ENCODE assay signal across 21 cellular contexts in the genomic region with DNA sequence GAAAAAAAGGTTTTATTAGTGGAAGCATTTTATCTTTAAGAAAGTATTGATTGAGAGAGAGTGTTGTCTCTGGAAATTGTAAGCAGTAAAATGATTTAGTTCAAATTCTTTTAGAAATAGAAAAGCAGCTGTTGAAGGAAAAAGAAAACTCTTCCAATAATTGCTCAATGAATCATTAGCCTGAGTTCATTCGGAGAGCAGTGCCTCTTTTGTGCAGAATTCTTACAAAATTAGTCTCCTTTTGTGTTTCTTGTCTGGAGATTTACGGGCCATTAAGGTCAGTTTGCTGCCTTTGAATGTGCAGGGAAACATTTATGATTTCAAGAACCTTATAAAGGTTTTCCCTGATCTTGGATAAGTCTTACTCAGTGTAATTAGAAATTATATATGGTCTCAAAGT. TPM values are rescaled to one million over a fixed set of nuclear protein-coding genes. Genes with fewer than 3 reads are reported as not detected.
DNase-seq lines count a peak whose midpoint lies in the region; TF ChIP-seq lines count a peak whose summit lies in the region.
"Had no signal": no experiment of that assay in that cellular context is flagged by ENCODE, and none has a peak within 500 bp of the region (broad histone marks: within the 10 kb centered on the region; RNA-seq: fewer than 3 reads in every experiment).

No MANE protein-coding gene starts in this region.

- H3K9me3 Mint-ChIP-seq in nephron = no peaks in the 10 kb centered on the region
- H3K9me3 Mint-ChIP-seq: dendritic cell treated with granulocyte-macrophage colony-stimulating factor and Interleukin-4, amounts not matched to agents 40 ng/mL and 50 ng/mL, for 4 days; stimulated activated memory B cell treated with anti-CD40 and anti-IgM and Interleukin-4, amounts not matched to agents 10 μg/mL and 1 μg/mL and 100 μg/mL, for 72 hours had no signal

- DNase-seq in AG10803 (ENCODE audit: low read depth) = peak; percentile 51
- peak; percentile 86 for DNase-seq in LHCN-M2 (ENCODE audit: low read depth)
- peak; percentile 78 for DNase-seq in astrocyte of the spinal cord (ENCODE audit: low read depth, low spot score)
- no peak for DNase-seq in HPDE6-E6E7 (ENCODE audit: extremely low spot score)
- no peak for DNase-seq in activated CD4-positive, alpha-beta T cell treated with anti-CD3 and anti-CD28 coated beads for 4 hours
- no peak for DNase-seq in NCI-H345 (lab: John Stamatoyannopoulos, UW)
- DNase-seq in posterior cingulate gyrus = no peak
- DNase-seq: activated CD8-positive, alpha-beta memory T cell treated with anti-CD3 and anti-CD28 coated beads, Interleukin-2, amount 10 ng/mL, durations not matched to agents 7 days and 5 days; AML-193; COR-L47; NCI-H187 treated with DMSO at 0.1 percent for 48 hours; NCI-H526; occipital lobe; right cardiac atrium; SW 1271; thyroid gland had no signal

- H3K27me3 Mint-ChIP-seq in nephron (ENCODE audit: low read depth) = no peaks in the 10 kb centered on the region
- H3K27me3 Mint-ChIP-seq: activated naive CD8-positive, alpha-beta T cell; dendritic cell treated with granulocyte-macrophage colony-stimulating factor and Interleukin-4, amounts not matched to agents 40 ng/mL and 50 ng/mL, for 4 days; stimulated activated memory B cell treated with anti-CD40 and anti-IgM and Interleukin-4, amounts not matched to agents 10 μg/mL and 1 μg/mL and 100 μg/mL, for 72 hours had no signal

- in situ Hi-C loops in astrocyte of the spinal cord (cut with HindIII; ENCODE audit: low sequenced_read_pairs) = no loop called here

- no peak overlapping the region for H3K4me3 Mint-ChIP-seq in nephron
- H3K4me3 Mint-ChIP-seq: activated CD8-positive, alpha-beta memory T cell treated with anti-CD3 and anti-CD28 coated beads, Interleukin-2, amount 10 ng/mL, durations not matched to agents 7 days and 5 days; activated naive CD8-positive, alpha-beta T cell; dendritic cell treated with granulocyte-macrophage colony-stimulating factor and Interleukin-4, amounts not matched to agents 40 ng/mL and 50 ng/mL, for 4 days; stimulated activated memory B cell treated with anti-CD40 and anti-IgM and Interleukin-4, amounts not matched to agents 10 μg/mL and 1 μg/mL and 100 μg/mL, for 72 hours had no signal

- no peaks in the 10 kb centered on the region for H3K36me3 Mint-ChIP-seq in nephron (ENCODE audit: low read depth)
- H3K36me3 Mint-ChIP-seq: activated CD8-positive, alpha-beta memory T cell treated with anti-CD3 and anti-CD28 coated beads, Interleukin-2, amount 10 ng/mL, durations not matched to agents 7 days and 5 days; stimulated activated memory B cell treated with anti-CD40 and anti-IgM and Interleukin-4, amounts not matched to agents 10 μg/mL and 1 μg/mL and 100 μg/mL, for 72 hours had no signal

- intact Hi-C loops in posterior cingulate gyrus (cut with DNase I) = no loop called here

- H3K27ac Mint-ChIP-seq in nephron = peak overlapping the region in 2 of 3 experiments; percentile 3 to 50
- H3K27ac Mint-ChIP-seq: activated CD8-positive, alpha-beta memory T cell treated with anti-CD3 and anti-CD28 coated beads, Interleukin-2, amount 10 ng/mL, durations not matched to agents 7 days and 5 days; activated naive CD8-positive, alpha-beta T cell; dendritic cell treated with granulocyte-macrophage colony-stimulating factor and Interleukin-4, amounts not matched to agents 40 ng/mL and 50 ng/mL, for 4 days; stimulated activated memory B cell treated with anti-CD40 and anti-IgM and Interleukin-4, amounts not matched to agents 10 μg/mL and 1 μg/mL and 100 μg/mL, for 72 hours had no signal

- H3K4me1 Mint-ChIP-seq in nephron = peaks cover 18% of the 10 kb centered on the region

- TF ChIP-seq CTCF in AG10803 (conservative IDR thresholded peaks at IDR 0.05; ENCODE audit: low read length) (no peak), astrocyte of the spinal cord (IDR thresholded peaks at IDR 0.05; ENCODE audit: low read depth, low read length) (no peak), nephron (IDR thresholded peaks at IDR 0.05; ENCODE audit: unreplicated experiment in 3 of 3) (no peak)

- H3K4me3 ChIP-seq in AG10803 (ENCODE audit: low read length) = no peak overlapping the region
- no peak overlapping the region for H3K4me3 ChIP-seq in astrocyte of the spinal cord (ENCODE audit: low read depth, low read length)
- H3K4me3 ChIP-seq: gastroesophageal sphincter, thyroid gland had no signal

RNA-seq across cellular contexts. Expression of gene HHAT, which starts 49.2 kb away (rescaled TPM):
- 24.6 and 28.1 TPM in 2 replicates for total RNA-seq in LHCN-M2 (2014; rRNA removed)
- 11.9 TPM for polyA plus RNA-seq in LHCN-M2 (2012)

Comparison
In these comparisons a context has a peak if more than half of its experiments do, and no peak if none do; other contexts are left out.
1. DNase-seq: peak in AG10803 (single experiment), LHCN-M2 (single experiment) and astrocyte of the spinal cord (single experiment); none in HPDE6-E6E7 (single experiment), activated CD4-positive, alpha-beta T cell treated with anti-CD3 and anti-CD28 coated beads for 4 hours (0 of 2), NCI-H345 (single experiment) and posterior cingulate gyrus (0 of 10).